ENCODE assay signal across 24 cellular contexts in the genomic region with DNA sequence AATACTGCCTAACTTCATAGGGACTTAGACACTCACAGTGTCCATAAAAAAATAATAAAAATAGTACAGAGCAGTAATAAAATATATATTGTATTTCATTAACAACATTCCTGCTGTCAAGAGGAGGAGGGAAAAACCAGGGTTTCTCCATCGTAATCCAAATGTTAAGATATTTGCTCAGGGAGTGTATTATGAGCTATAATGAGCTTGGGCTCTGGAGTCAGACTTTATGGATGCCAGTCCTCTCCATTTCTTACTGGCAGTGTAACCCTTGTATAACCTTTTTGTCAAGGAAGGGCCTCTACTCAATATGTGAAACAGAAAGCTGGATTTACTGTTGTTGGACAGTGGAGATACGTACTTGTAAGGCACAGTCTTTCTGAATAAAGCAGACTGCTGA. TPM values are rescaled to one million over a fixed set of nuclear protein-coding genes. Genes with fewer than 3 reads are reported as not detected.
DNase-seq lines count a peak whose midpoint lies in the region; ATAC-seq and TF ChIP-seq lines count a peak whose summit lies in the region.
"Had no signal": no experiment of that assay in that cellular context is flagged by ENCODE, and none has a peak within 500 bp of the region (broad histone marks: within the 10 kb centered on the region; RNA-seq: fewer than 3 reads in every experiment).

No MANE protein-coding gene starts in this region.

- H3K4me1 ChIP-seq in left ventricle myocardium inferior (peaks cover 30% of the 10 kb centered on the region), fibroblast of lung (ENCODE audit: control insufficient read depth, extremely low read depth, insufficient read depth, low read length) (no peaks in the 10 kb centered on the region)

- H3K36me3 ChIP-seq in left ventricle myocardium inferior (no peaks in the 10 kb centered on the region), fibroblast of lung (ENCODE audit: control insufficient read depth, insufficient read depth, low read length) (no peaks in the 10 kb centered on the region)
- H3K36me3 ChIP-seq: cardiac muscle cell, right atrium auricular region, thyroid gland had no signal

- no peak overlapping the region for H3K9ac ChIP-seq in fibroblast of lung (ENCODE audit: insufficient read depth, low read length)

- H3K4me1 Mint-ChIP-seq in nephron progenitor cell, result peaks cover 6% of the 10 kb centered on the region
- H3K4me1 Mint-ChIP-seq in MCF 10A (ENCODE audit: insufficient read depth, unreplicated experiment), result no peaks in the 10 kb centered on the region

- no peaks in the 10 kb centered on the region for H4K20me1 ChIP-seq in fibroblast of lung (ENCODE audit: control insufficient read depth, extremely low read depth, insufficient read depth, low read length)

- H2AFZ ChIP-seq in fibroblast of lung (ENCODE audit: low read length), result no peak overlapping the region

- CTCF ChIA-PET in MCF 10A (lab: Yijun Ruan, JAX), result interaction anchor here (0.5 to 1.3 kb wide), 2 partner anchors 408 to 705 kb away, joined by 3 to 4 read pairs; no protein-coding TSS in a partner anchor

- H3K79me2 ChIP-seq in fibroblast of lung (ENCODE audit: control insufficient read depth, insufficient read depth, low read length), result no peaks in the 10 kb centered on the region

- TF ChIP-seq CTCF in left ventricle myocardium inferior (IDR thresholded peaks at IDR 0.05; ENCODE audit: borderline replicate concordance), result no peak
- TF ChIP-seq CTCF in fibroblast of lung (conservative IDR thresholded peaks at IDR 0.05 in 1 of 2, IDR thresholded peaks at IDR 0.05 in 1 of 2; ENCODE audit: low read depth in 1 of 2, low read length in 2 of 2), result no peak
- TF ChIP-seq CTCF in nephron progenitor cell (IDR thresholded peaks at IDR 0.05), result no peak
- TF ChIP-seq CTCF in MCF 10A (IDR thresholded peaks at IDR 0.05; ENCODE audit: unreplicated experiment), result no peak

- no peak overlapping the region for H3K27ac ChIP-seq in left ventricle myocardium inferior (replicated peaks)
- no peak overlapping the region for H3K27ac ChIP-seq in fibroblast of lung (ENCODE audit: insufficient read depth, low read length)
- H3K27ac ChIP-seq: cardiac muscle cell, right atrium auricular region, thyroid gland had no signal

- H3K4me3 ChIP-seq in left ventricle myocardium inferior (no peak overlapping the region), fibroblast of lung (replicated peaks in 1 of 4; ENCODE audit: control extremely low read depth in 1 of 4, insufficient read depth in 1 of 4, low read depth in 3 of 4, low read length in 4 of 4) (no peak overlapping the region)
- H3K4me3 ChIP-seq: cardiac muscle cell, right atrium auricular region, thyroid gland had no signal

- H3K27me3 ChIP-seq in left ventricle myocardium inferior (ENCODE audit: low read depth) (no peaks in the 10 kb centered on the region), fibroblast of lung (ENCODE audit: control insufficient read depth, insufficient read depth, low read length) (no peaks in the 10 kb centered on the region)
- H3K27me3 ChIP-seq: cardiac muscle cell, right atrium auricular region, thyroid gland had no signal

- no peaks in the 10 kb centered on the region for H3K36me3 Mint-ChIP-seq in nephron progenitor cell (ENCODE audit: low read depth)
- no peaks in the 10 kb centered on the region for H3K36me3 Mint-ChIP-seq in MCF 10A (ENCODE audit: insufficient read depth, unreplicated experiment)
- H3K36me3 Mint-ChIP-seq: WTC11 had no signal

- no peaks in the 10 kb centered on the region for H3K9me3 Mint-ChIP-seq in nephron progenitor cell
- no peaks in the 10 kb centered on the region for H3K9me3 Mint-ChIP-seq in MCF 10A (ENCODE audit: unreplicated experiment)
- H3K9me3 Mint-ChIP-seq: activated naive CD4-positive, alpha-beta T cell treated with anti-CD3 and anti-CD28 coated beads, Interleukin-2, amount 50 U/mL, for 24 hours; HFFc6; memory B cell; WTC11 had no signal

- no peaks in the 10 kb centered on the region for H3K9me3 ChIP-seq in left ventricle myocardium inferior (replicated peaks)
- no peaks in the 10 kb centered on the region for H3K9me3 ChIP-seq in fibroblast of lung (ENCODE audit: control insufficient read depth, insufficient read depth, low read depth, low read length)
- H3K9me3 ChIP-seq: right atrium auricular region, thyroid gland had no signal

- no peak for DNase-seq in Right ventricle myocardium superior
- DNase-seq in left ventricle myocardium inferior, result no peak
- peak in 1 of 2 donors; percentile 16 for DNase-seq in fibroblast of lung (ENCODE audit: low read depth in 2 of 2)
- DNase-seq in nephron progenitor cell, result no peak
- no peak for DNase-seq in NOMO-1 (lab: John Stamatoyannopoulos, UW; ENCODE audit: unreplicated experiment in 2 of 2)
- no peak for DNase-seq in MCF 10A (ENCODE audit: unreplicated experiment)
- DNase-seq: AML-193; CD4-positive, alpha-beta memory T cell; dermis blood vessel endothelial cell; head of caudate nucleus; HFFc6; kidney glomerular epithelial cell; naive thymus-derived CD4-positive, alpha-beta T cell; NCI-H146; T-helper 9 cell; thyroid gland had no signal

- intact Hi-C loops in Right ventricle myocardium superior (cut with DNase I), result no loop called here
- intact Hi-C loops in left ventricle myocardium inferior (cut with micrococcal nuclease), result no loop called here
- intact Hi-C loops in MCF 10A (cut with micrococcal nuclease), result no loop called here

- H3K27ac Mint-ChIP-seq in nephron progenitor cell, result peak overlapping the region; percentile 74
- no peak overlapping the region for H3K27ac Mint-ChIP-seq in MCF 10A (ENCODE audit: low read depth, unreplicated experiment)
- H3K27ac Mint-ChIP-seq: activated naive CD4-positive, alpha-beta T cell treated with anti-CD3 and anti-CD28 coated beads, Interleukin-2, amount 50 U/mL, for 24 hours; HFFc6; memory B cell; naive thymus-derived CD4-positive, alpha-beta T cell; stimulated activated naive CD8-positive, alpha-beta T cell treated with anti-CD3 and anti-CD28 coated beads, Interleukin-15, Interleukin-2, amounts not matched to agents 100 ng/mL and 50 ng/mL, for 24 hours; WTC11 had no signal

- H3K27me3 Mint-ChIP-seq in nephron progenitor cell (ENCODE audit: low read depth, poor library complexity), result no peaks in the 10 kb centered on the region
- H3K27me3 Mint-ChIP-seq in MCF 10A (ENCODE audit: insufficient read depth, unreplicated experiment), result no peaks in the 10 kb centered on the region
- H3K27me3 Mint-ChIP-seq: activated naive CD4-positive, alpha-beta T cell treated with anti-CD3 and anti-CD28 coated beads, Interleukin-2, amount 50 U/mL, for 24 hours; CD4-positive, alpha-beta memory T cell; memory B cell; naive thymus-derived CD4-positive, alpha-beta T cell; stimulated activated naive CD8-positive, alpha-beta T cell treated with anti-CD3 and anti-CD28 coated beads, Interleukin-15, Interleukin-2, amounts not matched to agents 100 ng/mL and 50 ng/mL, for 24 hours had no signal

- ATAC-seq in Right ventricle myocardium superior (ENCODE audit: poor library complexity) (peak; percentile 15), HG02610 (IDR thresholded peaks at IDR 0.05; ENCODE audit: unreplicated experiment) (no peak), HG03439 (IDR thresholded peaks at IDR 0.05; ENCODE audit: unreplicated experiment) (no peak)
- ATAC-seq: naive thymus-derived CD4-positive, alpha-beta T cell; WTC11 had no signal

- POLR2A ChIA-PET in MCF 10A (lab: Yijun Ruan, JAX), result interaction anchor here (0.6 kb wide), 1 partner anchor 892 kb away, joined by 4 read pairs; no protein-coding TSS in a partner anchor

- BruUV-seq in MCF 10A (replicated peaks; lab: Mats Ljungman, UMichigan), result no TSS peak

- peak overlapping the region; percentile 13 for H3K4me2 ChIP-seq in fibroblast of lung (ENCODE audit: extremely low read depth, insufficient read depth, low read length)

- H3K4me3 Mint-ChIP-seq in nephron progenitor cell, result no peak overlapping the region
- H3K4me3 Mint-ChIP-seq in MCF 10A (ENCODE audit: unreplicated experiment), result no peak overlapping the region
- H3K4me3 Mint-ChIP-seq: activated naive CD4-positive, alpha-beta T cell treated with anti-CD3 and anti-CD28 coated beads, Interleukin-2, amount 50 U/mL, for 24 hours; CD4-positive, alpha-beta memory T cell; HFFc6; memory B cell; naive thymus-derived CD4-positive, alpha-beta T cell; stimulated activated naive CD8-positive, alpha-beta T cell treated with anti-CD3 and anti-CD28 coated beads, Interleukin-15, Interleukin-2, amounts not matched to agents 100 ng/mL and 50 ng/mL, for 24 hours; WTC11 had no signal

RNA-seq across cellular contexts. Expression of a gene that starts 56.3 kb away (rescaled TPM):
- total RNA-seq in Right ventricle myocardium superior, result 12.6 TPM
- total RNA-seq in left ventricle myocardium inferior, result 14.6 TPM
- total RNA-seq in fibroblast of lung, result 66.6 and 83.0 TPM in 2 replicates
- polyA plus RNA-seq in fibroblast of lung, result 16.8 and 23.1 TPM in 2 replicates
- 12.4 and 15.8 TPM in 2 replicates for polyA plus RNA-seq in fibroblast of lung (2012)
- 0.30 and 3.0 TPM in 2 replicates for polyA minus RNA-seq in fibroblast of lung (ENCODE audit: low replicate concordance)
- 17.1 and 19.9 TPM in 2 replicates for total RNA-seq in MCF 10A (2022)

RNA-seq across cellular contexts. Expression of a gene that starts 56.6 kb away (rescaled TPM):
- total RNA-seq in Right ventricle myocardium superior (14.9 TPM), left ventricle myocardium inferior (15.2 TPM), fibroblast of lung (30.3 and 39.3 TPM in 2 replicates), MCF 10A (2022) (28.0 and 31.4 TPM in 2 replicates)
- 20.8 and 31.9 TPM in 2 replicates for polyA plus RNA-seq in fibroblast of lung
- polyA plus RNA-seq in fibroblast of lung (2012), result 12.9 and 14.5 TPM in 2 replicates
- polyA minus RNA-seq in fibroblast of lung (ENCODE audit: low replicate concordance), result 18.3 and 22.5 TPM in 2 replicates
